ENCODE assay signal across 19 cellular contexts in genomic region chr20:23626040-23626620, GRCh38. TPM values are rescaled to one million over a fixed set of nuclear protein-coding genes. Genes with fewer than 3 reads are reported as not detected.
DNase-seq lines count a peak whose midpoint lies in the region; ATAC-seq, FAIRE-seq and TF ChIP-seq lines count a peak whose summit lies in the region.
"Had no signal": no experiment of that assay in that cellular context is flagged by ENCODE, and none has a peak within 500 bp of the region (broad histone marks: within the 10 kb centered on the region; RNA-seq: fewer than 3 reads in every experiment).

No MANE protein-coding gene starts in this region.

- H3K18ac ChIP-seq in mesenchymal stem cell (ENCODE audit: low read depth in 1 of 2, low read length in 2 of 2): peak overlapping the region in 1 of 2 experiments; percentile 73

- no peak overlapping the region for H3K27ac ChIP-seq in mesenchymal stem cell (ENCODE audit: low read length, poor library complexity, severe bottlenecking)
- H3K27ac ChIP-seq: spleen had no signal

- peaks cover 1% of the 10 kb centered on the region for H3K79me1 ChIP-seq in mesenchymal stem cell (replicated peaks; ENCODE audit: low read length, poor library complexity, severe bottlenecking)

- no peak overlapping the region for H2AFZ ChIP-seq in mesenchymal stem cell (ENCODE audit: low read depth, low read length)

- H2AK5ac ChIP-seq in mesenchymal stem cell (ENCODE audit: low read length, severe bottlenecking): no peak overlapping the region

- H3K27ac Mint-ChIP-seq in activated naive CD4-positive, alpha-beta T cell treated with anti-CD3 and anti-CD28 coated beads, Interleukin-2, amount 10 ng/mL, durations not matched to agents 7 days and 5 days: no peak overlapping the region
- H3K27ac Mint-ChIP-seq: activated B cell treated with CpG ODN at 0.5 μM for 24 hours; activated naive CD8-positive, alpha-beta T cell had no signal

- H3K4me1 Mint-ChIP-seq in activated naive CD4-positive, alpha-beta T cell treated with anti-CD3 and anti-CD28 coated beads, Interleukin-2, amount 10 ng/mL, durations not matched to agents 7 days and 5 days: peaks cover 4% of the 10 kb centered on the region

- 79% methylated on average over 4 of the region's 4 CpGs for WGBS in mesenchymal stem cell

- peak overlapping the region in 1 of 2 experiments; percentile 29 for H2BK12ac ChIP-seq in mesenchymal stem cell (ENCODE audit: low read length in 2 of 2)

- no peaks in the 10 kb centered on the region for H3K9me3 Mint-ChIP-seq in activated naive CD4-positive, alpha-beta T cell treated with anti-CD3 and anti-CD28 coated beads, Interleukin-2, amount 10 ng/mL, durations not matched to agents 7 days and 5 days
- H3K9me3 Mint-ChIP-seq: activated B cell treated with CpG ODN at 0.5 μM for 24 hours; central memory CD8-positive, alpha-beta T cell had no signal

- no peaks in the 10 kb centered on the region for H3K36me3 Mint-ChIP-seq in activated naive CD4-positive, alpha-beta T cell treated with anti-CD3 and anti-CD28 coated beads, Interleukin-2, amount 10 ng/mL, durations not matched to agents 7 days and 5 days
- H3K36me3 Mint-ChIP-seq: activated naive CD8-positive, alpha-beta T cell had no signal

- no peak overlapping the region for H2BK15ac ChIP-seq in mesenchymal stem cell (ENCODE audit: low read depth, poor library complexity, severe bottlenecking)

- H2BK120ac ChIP-seq in mesenchymal stem cell (ENCODE audit: low read depth, low read length): peak overlapping the region; percentile 13

- H3K27me3 ChIP-seq in mesenchymal stem cell (ENCODE audit: control insufficient read depth in 1 of 2, insufficient read depth in 1 of 2, low read length in 2 of 2): no peaks in the 10 kb centered on the region
- H3K27me3 ChIP-seq: spleen had no signal

- TF ChIP-seq CTCF in choroid plexus epithelial cell (conservative IDR thresholded peaks at IDR 0.05; ENCODE audit: low read depth, low read length): no peak

- peaks cover 28% of the 10 kb centered on the region for H3K27me3 Mint-ChIP-seq in activated naive CD4-positive, alpha-beta T cell treated with anti-CD3 and anti-CD28 coated beads, Interleukin-2, amount 10 ng/mL, durations not matched to agents 7 days and 5 days

- H3K14ac ChIP-seq in mesenchymal stem cell (ENCODE audit: low read length in 2 of 2): no peak overlapping the region

- peak overlapping the region; percentile 7 for H4K8ac ChIP-seq in mesenchymal stem cell (ENCODE audit: low read length)

- CTCF ChIA-PET in activated naive CD4-positive, alpha-beta T cell treated with anti-CD3 and anti-CD28 coated beads, Interleukin-2, amount 10 ng/mL, durations not matched to agents 7 days and 5 days (lab: Charles Lee): interaction anchor here (0.6 kb wide), 1 partner anchor 308 kb away, joined by 3 read pairs; no protein-coding TSS in a partner anchor

- no peak overlapping the region for H3K4ac ChIP-seq in mesenchymal stem cell (ENCODE audit: low read depth in 1 of 2, low read length in 2 of 2)

- no peak overlapping the region for H3K4me3 Mint-ChIP-seq in activated naive CD4-positive, alpha-beta T cell treated with anti-CD3 and anti-CD28 coated beads, Interleukin-2, amount 10 ng/mL, durations not matched to agents 7 days and 5 days
- H3K4me3 Mint-ChIP-seq: activated B cell treated with CpG ODN at 0.5 μM for 24 hours; activated naive CD8-positive, alpha-beta T cell; central memory CD8-positive, alpha-beta T cell had no signal

- H3K36me3 ChIP-seq in mesenchymal stem cell (ENCODE audit: control insufficient read depth in 1 of 2, insufficient read depth in 2 of 2, low read depth in 1 of 2, low read length in 2 of 2): peaks cover under 1 to 8% of the 10 kb centered on the region in 2 experiments

- no peak overlapping the region for H4K91ac ChIP-seq in mesenchymal stem cell (ENCODE audit: low read length)

- no peak overlapping the region for H3K4me2 ChIP-seq in mesenchymal stem cell (ENCODE audit: low read length, poor library complexity, severe bottlenecking)

- DNase-seq in A172 (ENCODE audit: low spot score): peak; percentile 33
- DNase-seq in LHCN-M2 (ENCODE audit: low read depth): peak; percentile 54
- DNase-seq in choroid plexus epithelial cell (ENCODE audit: low read depth): peak; percentile 29
- DNase-seq in mesenchymal stem cell: no peak
- no peak for DNase-seq in HTR-8/SVneo (ENCODE audit: insufficient read length, low spot score)
- no peak for DNase-seq in activated naive CD4-positive, alpha-beta T cell treated with anti-CD3 and anti-CD28 coated beads, Interleukin-2, amount 10 ng/mL, durations not matched to agents 7 days and 5 days
- no peak for DNase-seq in cerebellar nuclear complex (lab: John Stamatoyannopoulos, UW)
- DNase-seq: activated B cell treated with CpG ODN at 0.5 μM for 24 hours; activated CD8-positive, alpha-beta memory T cell treated with anti-CD3 and anti-CD28 coated beads, Interleukin-2, amount 50 U/mL, for 48 hours; erythroblast; NCI-H1105; NCI-H345; occipital lobe; spleen had no signal

- H2BK5ac ChIP-seq in mesenchymal stem cell (ENCODE audit: low read depth, low read length, poor library complexity, severe bottlenecking): no peak overlapping the region

- no peak for FAIRE-seq in HTR-8/SVneo (lab: Jason Lieb, UNC)
- FAIRE-seq: D721Med had no signal

- H3K23ac ChIP-seq in mesenchymal stem cell (ENCODE audit: low read length in 2 of 2): no peak overlapping the region

- peaks cover 11% of the 10 kb centered on the region for H3K9me3 ChIP-seq in mesenchymal stem cell (ENCODE audit: control insufficient read depth, low read length)
- H3K9me3 ChIP-seq: spleen had no signal

- no peak overlapping the region for H3K9ac ChIP-seq in mesenchymal stem cell (ENCODE audit: low read length)

- H3K4me3 ChIP-seq in choroid plexus epithelial cell (ENCODE audit: low read depth, low read length) (no peak overlapping the region), mesenchymal stem cell (ENCODE audit: insufficient read depth in 1 of 2, low read depth in 1 of 2, low read length in 2 of 2) (no peak overlapping the region)
- H3K4me3 ChIP-seq: spleen had no signal

- H3K4me1 ChIP-seq in mesenchymal stem cell (ENCODE audit: control insufficient read depth, insufficient read depth, low read depth, low read length): peaks cover 11% of the 10 kb centered on the region

- no peak for ATAC-seq in HG03442 (IDR thresholded peaks at IDR 0.05; ENCODE audit: unreplicated experiment)

RNA-seq across cellular contexts. Expression of gene CST3, which starts 11.6 kb away (rescaled TPM):
- total RNA-seq in A172 (2014; rRNA removed; shearing (Covaris generic)): 209 and 225 TPM in 2 replicates
- total RNA-seq in LHCN-M2 (2014; rRNA removed): 356 and 431 TPM in 2 replicates
- polyA plus RNA-seq in LHCN-M2 (2012): 395 TPM
- 817 TPM for polyA plus RNA-seq in mesenchymal stem cell (2013, experiment 1 of 2)
- 846 TPM for polyA plus RNA-seq in mesenchymal stem cell (2013, experiment 2 of 2)
- total RNA-seq: activated B cell treated with CpG ODN at 0.5 μM for 24 hours had no signal

RNA-seq across cellular contexts. Expression of gene CST9, which starts 20.4 kb away (rescaled TPM):
- total RNA-seq in A172 (2014; rRNA removed; shearing (Covaris generic)): not detected in 2 replicates
- total RNA-seq in LHCN-M2 (2014; rRNA removed): not detected in 2 replicates
- polyA plus RNA-seq in LHCN-M2 (2012): not detected
- polyA plus RNA-seq in mesenchymal stem cell (2013, experiment 1 of 2): not detected
- polyA plus RNA-seq in mesenchymal stem cell (2013, experiment 2 of 2): not detected
- total RNA-seq: activated B cell treated with CpG ODN at 0.5 μM for 24 hours, occipital lobe, spleen had no signal
- polyA plus RNA-seq: spleen had no signal

RNA-seq across cellular contexts. Expression of gene CST9L, which starts 57.8 kb away (rescaled TPM):
- total RNA-seq in A172 (2014; rRNA removed; shearing (Covaris generic)): not detected in 2 replicates
- total RNA-seq in LHCN-M2 (2014; rRNA removed): not detected in 2 replicates
- not detected for polyA plus RNA-seq in LHCN-M2 (2012)
- polyA plus RNA-seq in mesenchymal stem cell (2013, experiment 1 of 2): not detected
- not detected for polyA plus RNA-seq in mesenchymal stem cell (2013, experiment 2 of 2)
- total RNA-seq: activated B cell treated with CpG ODN at 0.5 μM for 24 hours, lung microvascular endothelial cell, occipital lobe, spleen had no signal
- polyA plus RNA-seq: spleen had no signal

Comparison
In these comparisons a context has a peak if more than half of its experiments do, and no peak if none do; other contexts are left out.
1. DNase-seq: peak in A172 (single experiment), LHCN-M2 (single experiment) and choroid plexus epithelial cell (single experiment); none in mesenchymal stem cell (single experiment), HTR-8/SVneo (single experiment), activated naive CD4-positive, alpha-beta T cell treated with anti-CD3 and anti-CD28 coated beads, Interleukin-2, amount 10 ng/mL, durations not matched to agents 7 days and 5 days (single experiment) and cerebellar nuclear complex (0 of 2).